8 cellular contexts compared by ENCODE assay signal in the genomic region with DNA sequence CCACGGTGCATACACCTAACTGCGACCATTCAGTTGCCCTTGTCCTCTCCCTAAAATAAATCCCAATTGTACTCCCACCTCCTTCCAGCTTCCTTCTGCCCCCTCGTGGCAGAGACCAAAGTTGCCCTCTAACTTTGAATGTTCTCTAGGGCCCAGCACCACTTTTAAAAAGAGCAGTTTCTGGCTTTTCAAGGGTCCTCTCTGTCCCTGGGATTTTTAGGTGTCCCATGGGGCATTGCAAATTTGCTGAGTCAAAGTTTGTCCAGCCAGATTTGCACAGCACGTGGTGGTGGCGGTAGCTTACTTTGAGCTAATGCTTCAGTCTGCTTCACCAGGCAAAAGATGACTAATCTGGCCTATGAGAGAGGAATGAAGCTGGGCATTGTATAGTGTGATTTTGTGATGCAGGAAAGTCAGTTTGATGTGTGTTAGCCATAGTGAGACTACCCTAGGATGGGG.
DNase-seq lines count a peak whose midpoint lies in the region; ATAC-seq and TF ChIP-seq lines count a peak whose summit lies in the region.

No MANE protein-coding gene starts in this region.

- no peak overlapping the region for H3K14ac ChIP-seq in mesenchymal stem cell (ENCODE audit: low read length in 2 of 2)

- H3K36me3 ChIP-seq in brain microvascular endothelial cell (replicated peaks) (no peaks in the 10 kb centered on the region), mesenchymal stem cell (ENCODE audit: control insufficient read depth in 1 of 2, insufficient read depth in 2 of 2, low read depth in 1 of 2, low read length in 2 of 2) (no peaks in the 10 kb centered on the region)

- no peak overlapping the region for H3K9ac ChIP-seq in mesenchymal stem cell (ENCODE audit: low read length)

- no peak overlapping the region for H2AK5ac ChIP-seq in mesenchymal stem cell (ENCODE audit: low read length, severe bottlenecking)

- H2BK12ac ChIP-seq in mesenchymal stem cell (ENCODE audit: low read length in 2 of 2) = no peak overlapping the region

- no peaks in the 10 kb centered on the region for H3K9me3 ChIP-seq in mesenchymal stem cell (ENCODE audit: control insufficient read depth, low read length)

- TF ChIP-seq CTCF in AG04449 (IDR thresholded peaks at IDR 0.05; ENCODE audit: insufficient read depth, low read length, missing control alignments) (peak; percentile 61), GM12874 (IDR thresholded peaks at IDR 0.05; ENCODE audit: insufficient read depth, low read depth, low read length) (peak; percentile 72), brain microvascular endothelial cell (IDR thresholded peaks at IDR 0.05; ENCODE audit: low read depth, low read length, missing control alignments) (peak; percentile 87)

- H3K4ac ChIP-seq in mesenchymal stem cell (ENCODE audit: low read depth in 1 of 2, low read length in 2 of 2) = no peak overlapping the region

- H2AFZ ChIP-seq in mesenchymal stem cell (ENCODE audit: low read depth, low read length) = no peak overlapping the region

- H2BK5ac ChIP-seq in mesenchymal stem cell (ENCODE audit: low read depth, low read length, poor library complexity, severe bottlenecking) = no peak overlapping the region

- no peaks in the 10 kb centered on the region for H3K4me1 ChIP-seq in mesenchymal stem cell (ENCODE audit: control insufficient read depth, insufficient read depth, low read depth, low read length)

- no peak overlapping the region for H3K4me2 ChIP-seq in mesenchymal stem cell (ENCODE audit: low read length, poor library complexity, severe bottlenecking)

- CTCF ChIA-PET in AG04449 (lab: Yijun Ruan, JAX) = interaction anchor here (0.6 to 11.7 kb wide), 37 partner anchors 7 to 1465 kb away, joined by 3 to 203 read pairs (median 5); partner anchors contain the start of gene PERP

- 31% methylated on average over 5 of the region's 5 CpGs for WGBS in mesenchymal stem cell

- H3K27me3 ChIP-seq in brain microvascular endothelial cell (replicated peaks) (no peaks in the 10 kb centered on the region), mesenchymal stem cell (ENCODE audit: control insufficient read depth in 1 of 2, insufficient read depth in 1 of 2, low read length in 2 of 2) (no peaks in the 10 kb centered on the region)

- DNase-seq in AG04449 (ENCODE audit: low read depth, low spot score) (no peak), NCI-H82 (lab: John Stamatoyannopoulos, UW) (peak; percentile 71), brain microvascular endothelial cell (peak; percentile 17), mesenchymal stem cell (peak; percentile 28), SK-N-DZ (ENCODE audit: low spot score) (no peak)

- POLR2A ChIA-PET in AG04449 (lab: Yijun Ruan, JAX) = no interaction called here

- H3K27ac ChIP-seq in brain microvascular endothelial cell (no peak overlapping the region), mesenchymal stem cell (ENCODE audit: low read length, poor library complexity, severe bottlenecking) (no peak overlapping the region)

- in situ Hi-C loops in brain microvascular endothelial cell (cut with HindIII; ENCODE audit: low pct_ligation_motif_present, low sequenced_read_pairs) = no loop called here

- no peak overlapping the region for H4K91ac ChIP-seq in mesenchymal stem cell (ENCODE audit: low read length)

- H3K79me1 ChIP-seq in mesenchymal stem cell (replicated peaks; ENCODE audit: low read length, poor library complexity, severe bottlenecking) = no peaks in the 10 kb centered on the region

- ATAC-seq in GM19467 (IDR thresholded peaks at IDR 0.05; ENCODE audit: unreplicated experiment) = no peak
- no peak for ATAC-seq in HG03039 (IDR thresholded peaks at IDR 0.05; ENCODE audit: unreplicated experiment)

- H3K4me3 ChIP-seq in AG04449 (ENCODE audit: low read depth, low read length) (no peak overlapping the region), brain microvascular endothelial cell (ENCODE audit: low read depth, low read length) (no peak overlapping the region), mesenchymal stem cell (ENCODE audit: insufficient read depth in 1 of 2, low read depth in 1 of 2, low read length in 2 of 2) (no peak overlapping the region)

- no peak overlapping the region for H3K23ac ChIP-seq in mesenchymal stem cell (ENCODE audit: low read length in 2 of 2)

- no peak overlapping the region for H2BK15ac ChIP-seq in mesenchymal stem cell (ENCODE audit: low read depth, poor library complexity, severe bottlenecking)

- no peak overlapping the region for H2BK120ac ChIP-seq in mesenchymal stem cell (ENCODE audit: low read depth, low read length)

- no peak overlapping the region for H4K8ac ChIP-seq in mesenchymal stem cell (ENCODE audit: low read length)

- no peak overlapping the region for H3K18ac ChIP-seq in mesenchymal stem cell (ENCODE audit: low read depth in 1 of 2, low read length in 2 of 2)

Comparison
In these comparisons a context has a peak if more than half of its experiments do, and no peak if none do; other contexts are left out.
1. DNase-seq: peak in NCI-H82 (single experiment), brain microvascular endothelial cell (single experiment) and mesenchymal stem cell (single experiment); none in AG04449 (single experiment) and SK-N-DZ (single experiment).
2. Peak in every context shown above with its lines, with median percentiles within 50 percentile points of each other: CTCF ChIP-seq.